In genomic region chr9:93501406-93501805, GRCh38 we compare ENCODE assay signal across 8 cellular contexts. TPM values are rescaled to one million over a fixed set of nuclear protein-coding genes. Genes with fewer than 3 reads are reported as not detected.
DNase-seq lines count a peak whose midpoint lies in the region; ATAC-seq and TF ChIP-seq lines count a peak whose summit lies in the region.

No MANE protein-coding gene starts in this region.

- H3K27me3 ChIP-seq in DND-41 (ENCODE audit: insufficient read depth, low read length, poor library complexity) (no peaks in the 10 kb centered on the region), fibroblast of lung (ENCODE audit: control insufficient read depth, insufficient read depth, low read length) (no peaks in the 10 kb centered on the region), psoas muscle (ENCODE audit: insufficient read depth in 3 of 3, low read length in 2 of 3) (no peaks in the 10 kb centered on the region)

- H3K27ac Mint-ChIP-seq in T-helper 1 cell treated with Interleukin-12 subunit alpha and Interleukin-12 subunit beta and Interleukin-4 antibody, amounts not matched to agents 30 μg/mL and 1 μg/mL, for 36 hours, result peak overlapping the region; percentile 81

- no peaks in the 10 kb centered on the region for H3K27me3 Mint-ChIP-seq in T-helper 1 cell treated with Interleukin-12 subunit alpha and Interleukin-12 subunit beta and Interleukin-4 antibody, amounts not matched to agents 30 μg/mL and 1 μg/mL, for 36 hours (ENCODE audit: low read depth)

- DNase-seq in DND-41, result peak; percentile 13
- peak; percentile 9 to 12 for DNase-seq in fibroblast of lung (ENCODE audit: low read depth in 2 of 2)
- DNase-seq in psoas muscle, result no peak
- no peak for DNase-seq in caudate nucleus (lab: John Stamatoyannopoulos, UW)
- DNase-seq in Ammon's horn (ENCODE audit: low spot score), result no peak

- H3K27ac ChIP-seq in DND-41 (ENCODE audit: low read length) (peak overlapping the region; percentile 70), fibroblast of lung (ENCODE audit: insufficient read depth, low read length) (peak overlapping the region; percentile 74), psoas muscle (peak overlapping the region; percentile 5), caudate nucleus (ENCODE audit: low read depth, low read length) (no peak overlapping the region)

- TF ChIP-seq CTCF in DND-41 (IDR thresholded peaks at IDR 0.05; ENCODE audit: borderline replicate concordance, extremely low read depth, low read length, poor library complexity, severe bottlenecking) (no peak), fibroblast of lung (conservative IDR thresholded peaks at IDR 0.05 in 1 of 2, IDR thresholded peaks at IDR 0.05 in 1 of 2; ENCODE audit: low read depth in 1 of 2, low read length in 2 of 2) (no peak), psoas muscle (IDR thresholded peaks at IDR 0.05) (no peak)

- peak overlapping the region in 1 of 2 experiments; percentile 51; a peak in 2 of 4 replicates for H3K4me3 ChIP-seq in DND-41 (ENCODE audit: low read depth in 1 of 2, low read length in 2 of 2)
- peak overlapping the region; percentile 18 to 59 (median 50) for H3K4me3 ChIP-seq in fibroblast of lung (replicated peaks in 1 of 4; ENCODE audit: control extremely low read depth in 1 of 4, insufficient read depth in 1 of 4, low read depth in 3 of 4, low read length in 4 of 4)
- peak overlapping the region; percentile 53 for H3K4me3 ChIP-seq in psoas muscle

- H3K36me3 ChIP-seq in DND-41 (ENCODE audit: insufficient read depth, low read length), result peaks cover 83% of the 10 kb centered on the region
- peaks cover 9% of the 10 kb centered on the region for H3K36me3 ChIP-seq in fibroblast of lung (ENCODE audit: control insufficient read depth, insufficient read depth, low read length)
- H3K36me3 ChIP-seq in psoas muscle (ENCODE audit: insufficient read depth in 1 of 2, low read depth in 1 of 2), result peaks cover 0 to 32% of the 10 kb centered on the region in 2 donors

- H3K9me3 Mint-ChIP-seq in T-helper 1 cell treated with Interleukin-12 subunit alpha and Interleukin-12 subunit beta and Interleukin-4 antibody, amounts not matched to agents 30 μg/mL and 1 μg/mL, for 36 hours, result no peaks in the 10 kb centered on the region

- H3K9ac ChIP-seq in DND-41 (ENCODE audit: low read depth, low read length) (peak overlapping the region; percentile 42; the same call in 1 of the 2 replicates), fibroblast of lung (ENCODE audit: insufficient read depth, low read length) (peak overlapping the region; percentile 38)

- H3K4me2 ChIP-seq in DND-41 (ENCODE audit: insufficient read depth, low read length), result peak overlapping the region; percentile 71
- H3K4me2 ChIP-seq in fibroblast of lung (ENCODE audit: extremely low read depth, insufficient read depth, low read length), result peak overlapping the region; percentile 93

- intact Hi-C loops in psoas muscle (cut with DNase I), result no loop called here

- H2AFZ ChIP-seq in DND-41 (ENCODE audit: low read depth, low read length), result no peak overlapping the region
- H2AFZ ChIP-seq in fibroblast of lung (ENCODE audit: low read length), result peak overlapping the region; percentile 58

- WGBS in psoas muscle, 3 donors, result 27 to 44% (median 32%) methylated on average over 4 of the region's 4 CpGs

- peaks cover 30% of the 10 kb centered on the region for H3K36me3 Mint-ChIP-seq in T-helper 1 cell treated with Interleukin-12 subunit alpha and Interleukin-12 subunit beta and Interleukin-4 antibody, amounts not matched to agents 30 μg/mL and 1 μg/mL, for 36 hours (ENCODE audit: low read depth)

- peaks cover 69% of the 10 kb centered on the region for H3K79me2 ChIP-seq in DND-41 (ENCODE audit: insufficient read depth, low read length)
- H3K79me2 ChIP-seq in fibroblast of lung (ENCODE audit: control insufficient read depth, insufficient read depth, low read length), result peaks cover 42% of the 10 kb centered on the region

- H4K20me1 ChIP-seq in DND-41 (ENCODE audit: insufficient read depth, low read length), result peaks cover 9% of the 10 kb centered on the region
- no peaks in the 10 kb centered on the region for H4K20me1 ChIP-seq in fibroblast of lung (ENCODE audit: control insufficient read depth, extremely low read depth, insufficient read depth, low read length)

- ATAC-seq in DND-41 (ENCODE audit: insufficient read depth, low read depth) (peak; percentile 81), psoas muscle (no peak), GM18870 (IDR thresholded peaks at IDR 0.05; ENCODE audit: unreplicated experiment) (no peak), GM18520 (IDR thresholded peaks at IDR 0.05; ENCODE audit: unreplicated experiment) (no peak)

- H3K4me1 ChIP-seq in DND-41 (ENCODE audit: insufficient read depth, low read length) (peaks cover 30% of the 10 kb centered on the region), fibroblast of lung (ENCODE audit: control insufficient read depth, extremely low read depth, insufficient read depth, low read length) (no peaks in the 10 kb centered on the region), psoas muscle (peaks cover 40% of the 10 kb centered on the region)

- no peaks in the 10 kb centered on the region for H3K9me3 ChIP-seq in DND-41 (ENCODE audit: insufficient read depth, low read length, severe bottlenecking)
- H3K9me3 ChIP-seq in fibroblast of lung (ENCODE audit: control insufficient read depth, insufficient read depth, low read depth, low read length), result no peaks in the 10 kb centered on the region
- no peaks in the 10 kb centered on the region for H3K9me3 ChIP-seq in psoas muscle

- H3K4me1 Mint-ChIP-seq in T-helper 1 cell treated with Interleukin-12 subunit alpha and Interleukin-12 subunit beta and Interleukin-4 antibody, amounts not matched to agents 30 μg/mL and 1 μg/mL, for 36 hours (ENCODE audit: low read depth), result peaks cover 38% of the 10 kb centered on the region

- H3K4me3 Mint-ChIP-seq in T-helper 1 cell treated with Interleukin-12 subunit alpha and Interleukin-12 subunit beta and Interleukin-4 antibody, amounts not matched to agents 30 μg/mL and 1 μg/mL, for 36 hours, result peak overlapping the region; percentile 84

RNA-seq across cellular contexts. Expression of gene FAM120AOS, which starts 48.0 kb away (rescaled TPM):
- 30.6 and 38.8 TPM in 2 replicates for total RNA-seq in fibroblast of lung
- 39.0 and 44.1 TPM in 2 replicates for polyA plus RNA-seq in fibroblast of lung
- 30.4 and 30.5 TPM in 2 replicates for polyA plus RNA-seq in fibroblast of lung (2012)
- 10.4 and 11.6 TPM in 2 replicates for polyA minus RNA-seq in fibroblast of lung (ENCODE audit: low replicate concordance)
- 10 to 100 TPM; 26.8 to 35.1 (median 29.9) TPM for total RNA-seq in psoas muscle
- polyA plus RNA-seq in psoas muscle, result 10 to 100 TPM; 21.4 to 39.4 (median 25.4) TPM

RNA-seq across cellular contexts. Expression of gene FAM120A, which starts 49.9 kb away (rescaled TPM):
- 93.0 and 136 TPM in 2 replicates for total RNA-seq in fibroblast of lung
- polyA plus RNA-seq in fibroblast of lung, result 85.8 and 92.9 TPM in 2 replicates
- polyA plus RNA-seq in fibroblast of lung (2012), result 97.8 and 100 TPM in 2 replicates
- polyA minus RNA-seq in fibroblast of lung (ENCODE audit: low replicate concordance), result 193 and 214 TPM in 2 replicates
- 100 to 1,000 TPM in 3 of 4 donors, 10 to 100 TPM in 1; 67.1 to 126 (median 109) TPM for total RNA-seq in psoas muscle
- polyA plus RNA-seq in psoas muscle, result 10 to 100 TPM; 37.9 to 70.1 (median 49.3) TPM

Comparison
In these comparisons a context has a peak if more than half of its experiments do, and no peak if none do; other contexts are left out.
1. DNase-seq: peak in DND-41 (single experiment) and fibroblast of lung (2 of 2); none in psoas muscle (0 of 2), caudate nucleus (0 of 61) and Ammon's horn (single experiment).